ENCODE assay signal across 12 cellular contexts in the genomic region with DNA sequence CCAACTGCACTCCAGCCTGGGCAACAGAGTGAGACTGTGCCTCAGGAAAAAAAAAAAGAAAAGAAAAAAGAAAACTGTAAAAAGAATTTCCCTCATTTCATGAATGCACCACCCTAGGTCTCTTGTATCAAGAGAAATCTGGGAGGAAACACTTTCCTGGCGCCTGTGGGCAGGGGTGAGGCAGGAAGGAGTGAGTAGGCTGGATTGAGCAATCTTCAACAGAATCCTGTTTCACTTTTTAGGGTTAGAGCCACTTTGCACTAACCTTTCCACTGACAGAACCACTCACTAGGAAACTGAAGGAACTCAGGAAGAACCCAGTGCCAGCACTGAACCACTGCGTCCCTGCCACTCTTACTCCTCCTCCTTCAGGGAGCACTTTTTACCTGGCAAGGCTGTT.
DNase-seq lines count a peak whose midpoint lies in the region; ATAC-seq and TF ChIP-seq lines count a peak whose summit lies in the region.
"Had no signal": no experiment of that assay in that cellular context is flagged by ENCODE, and none has a peak within 500 bp of the region (broad histone marks: within the 10 kb centered on the region; RNA-seq: fewer than 3 reads in every experiment).

No MANE protein-coding gene starts in this region.

- no TSS peak for BruUV-seq in IMR-90 (replicated peaks; lab: Mats Ljungman, UMichigan)

- no peak overlapping the region for H3K4me2 ChIP-seq in IMR-90 (ENCODE audit: low read depth, low read length)

- dilution Hi-C loops in IMR-90 (cut with HindIII; ENCODE audit: low sequenced_read_pairs, unreplicated experiment), result no loop called here

- H3K9me3 ChIP-seq in IMR-90 (ENCODE audit: control insufficient read depth, insufficient read depth, low read length) (no peaks in the 10 kb centered on the region), RWPE2 (ENCODE audit: severe bottlenecking) (no peaks in the 10 kb centered on the region)
- H3K9me3 ChIP-seq: uterus had no signal

- H3K27me3 ChIP-seq in IMR-90 (ENCODE audit: control insufficient read depth, insufficient read depth, low read length), result no peaks in the 10 kb centered on the region
- H3K27me3 ChIP-seq in RWPE2 (ENCODE audit: insufficient read depth, poor library complexity, severe bottlenecking), result no peaks in the 10 kb centered on the region
- H3K27me3 ChIP-seq in foreskin keratinocyte, result no peaks in the 10 kb centered on the region
- H3K27me3 ChIP-seq: uterus had no signal

- H2AK5ac ChIP-seq in IMR-90 (ENCODE audit: low read depth, low read length), result no peak overlapping the region

- H3K36me3 ChIP-seq in IMR-90 (ENCODE audit: control insufficient read depth, insufficient read depth, low read length), result no peaks in the 10 kb centered on the region
- H3K36me3 ChIP-seq in RWPE2 (ENCODE audit: low read depth), result no peaks in the 10 kb centered on the region
- H3K36me3 ChIP-seq: uterus had no signal

- no peak overlapping the region for H2AK9ac ChIP-seq in IMR-90 (replicated peaks; ENCODE audit: low read depth, low read length, poor library complexity)

- ATAC-seq in IMR-90 (ENCODE audit: low read depth) (no peak), RWPE2 (ENCODE audit: low read depth) (peak; percentile 3; the same call in 2 of the 3 replicates), foreskin keratinocyte (no peak), HG02884 (IDR thresholded peaks at IDR 0.05; ENCODE audit: unreplicated experiment) (no peak), SK-N-SH treated with all-trans-retinoic acid at 6 μM for 48 hours (no peak)

- no peak for TF ChIP-seq RAD21 in IMR-90 (IDR thresholded peaks at IDR 0.05; ENCODE audit: low read length)

- no peaks in the 10 kb centered on the region for H3K79me1 ChIP-seq in IMR-90 (ENCODE audit: low read depth in 1 of 2, low read length in 2 of 2)

- H3K4me1 ChIP-seq in IMR-90 (ENCODE audit: control insufficient read depth, insufficient read depth, low read length) (peaks cover 8% of the 10 kb centered on the region), RWPE2 (ENCODE audit: insufficient read depth, poor library complexity, severe bottlenecking) (peaks cover 29% of the 10 kb centered on the region), foreskin keratinocyte (peaks cover 16% of the 10 kb centered on the region)
- H3K4me1 ChIP-seq: uterus had no signal

- WGBS in IMR-90 (ENCODE audit: extremely low coverage in 2 of 2, insufficient read length in 1 of 2), 2 experiments, result no CpG with 5 or more reads among the region's 2 CpGs

- no peak for TF ChIP-seq POLR2A in IMR-90 (IDR thresholded peaks at IDR 0.05; ENCODE audit: low read depth, low read length)

- H3K9ac ChIP-seq in IMR-90 (ENCODE audit: low read depth, low read length), result no peak overlapping the region

- no peak overlapping the region for H2AFZ ChIP-seq in IMR-90 (replicated peaks; ENCODE audit: low read length, poor library complexity)

- in situ Hi-C loops in IMR-90 (cut with MboI; ENCODE audit: low sequenced_read_pairs), result loop anchor here (25.0 kb wide), 1 partner anchor 343 kb away; no protein-coding TSS in a partner anchor

- no peak overlapping the region for H2BK5ac ChIP-seq in IMR-90 (ENCODE audit: low read depth, low read length, poor library complexity, severe bottlenecking)

- CTCF ChIA-PET in IMR-90 (lab: Yijun Ruan, JAX), result no interaction called here

- H2BK15ac ChIP-seq in IMR-90 (ENCODE audit: low read depth, low read length), result peak overlapping the region; percentile 17; the same call in 1 of the 3 replicates

- peak; percentile 39 for DNase-seq in IMR-90
- DNase-seq in RWPE2 (ENCODE audit: low spot score), result no peak
- DNase-seq in foreskin keratinocyte, result peak in 1 of 2 donors; percentile 53
- peak; percentile 56 for DNase-seq in stimulated activated CD8-positive, alpha-beta memory T cell treated with anti-CD3 and anti-CD28 coated beads, Interleukin-4, amount 100 ng/mL, for 48 hours
- DNase-seq in anterior cingulate cortex (lab: John Stamatoyannopoulos, UW), result no peak
- DNase-seq: DMS79; Kasumi-1; NCI-H524 treated with DMSO at 0.1 percent for 48 hours; stimulated activated CD4-positive, alpha-beta T cell treated with anti-CD3 and anti-CD28 coated beads, Interleukin-4, amount 100 ng/mL, for 4 hours had no signal

- 0 out of 2 replicates have a peak, but pooled peaks cover 4% of the 10 kb centered on the region for H3K9me1 ChIP-seq in IMR-90 (ENCODE audit: insufficient read depth, low read length)

- intact Hi-C loops in IMR-90 (cut with micrococcal nuclease), result no loop called here

- H3K14ac ChIP-seq in IMR-90 (replicated peaks; ENCODE audit: low read depth, low read length), result 0 out of 2 replicates have a peak overlapping the region, but pooled peaks have one; percentile 9

- no peak overlapping the region for H2BK20ac ChIP-seq in IMR-90 (ENCODE audit: low read depth, low read length)

- TF ChIP-seq CTCF in IMR-90 (conservative IDR thresholded peaks at IDR 0.05; ENCODE audit: low read depth, low read length), result no peak
- TF ChIP-seq CTCF in RWPE2 (IDR thresholded peaks at IDR 0.05; ENCODE audit: poor library complexity, severe bottlenecking), result no peak
- TF ChIP-seq CTCF in foreskin keratinocyte (conservative IDR thresholded peaks at IDR 0.05), result no peak

- no peak overlapping the region for H3K27ac ChIP-seq in IMR-90 (ENCODE audit: insufficient read depth, low read length)
- peak overlapping the region; percentile 84 for H3K27ac ChIP-seq in RWPE2 (ENCODE audit: poor library complexity, severe bottlenecking)
- peak overlapping the region; percentile 43 for H3K27ac ChIP-seq in foreskin keratinocyte
- H3K27ac ChIP-seq: uterus had no signal

- no peak overlapping the region for H3K18ac ChIP-seq in IMR-90 (ENCODE audit: low read depth, low read length)

- H4K91ac ChIP-seq in IMR-90 (ENCODE audit: insufficient read depth, low read depth, low read length), result peak overlapping the region; percentile 28; the same call in 1 of the 2 replicates

- H3K4me3 ChIP-seq in IMR-90 (ENCODE audit: insufficient read depth, low read depth, low read length), result no peak overlapping the region
- H3K4me3 ChIP-seq in RWPE2 (ENCODE audit: severe bottlenecking), result no peak overlapping the region
- H3K4me3 ChIP-seq: uterus had no signal

- H3K23ac ChIP-seq in IMR-90 (ENCODE audit: low read depth, low read length), result no peak overlapping the region

- no peak overlapping the region for H3K56ac ChIP-seq in IMR-90 (ENCODE audit: extremely low read depth, insufficient read depth, low read length)

- no peak overlapping the region for H3K4ac ChIP-seq in IMR-90 (ENCODE audit: low read depth, low read length)

- no peak overlapping the region for H4K8ac ChIP-seq in IMR-90 (ENCODE audit: low read depth in 2 of 2, low read length in 2 of 2)

- no peak overlapping the region for H4K5ac ChIP-seq in IMR-90 (ENCODE audit: low read depth, low read length)

- H4K20me1 ChIP-seq in IMR-90 (ENCODE audit: insufficient read depth, low read length), result no peaks in the 10 kb centered on the region

- POLR2A ChIA-PET in IMR-90 (lab: Charles Lee; ENCODE audit: unreplicated experiment), result no interaction called here

- H2BK120ac ChIP-seq in IMR-90 (ENCODE audit: low read depth, low read length), result no peak overlapping the region

TF ChIP-seq in IMR-90, 13 proteins besides CTCF, POLR2A, EP300 and RAD21:
- TF ChIP-seq CEBPB (IDR thresholded peaks at IDR 0.05; ENCODE audit: low read depth, low read length), result peak; percentile 86
- TF ChIP-seq BHLHE40 (IDR thresholded peaks at IDR 0.05; ENCODE audit: low read depth, low read length), result no peak

TF ChIP-seq in SK-N-SH treated with all-trans-retinoic acid at 6 μM for 48 hours, 23 proteins besides CTCF, POLR2A, EP300 and RAD21 (continues in another document):
- TF ChIP-seq TCF4 (CRISPR knock-in tag; IDR thresholded peaks at IDR 0.05; ENCODE audit: borderline replicate concordance) (no peak), SNAI2 (CRISPR knock-in tag; IDR thresholded peaks at IDR 0.05) (no peak), ZFP3 (CRISPR knock-in tag; IDR thresholded peaks at IDR 0.05) (no peak), ZNF8 (CRISPR knock-in tag; IDR thresholded peaks at IDR 0.05) (no peak), ZNF565 (CRISPR knock-in tag; conservative IDR thresholded peaks at IDR 0.05; ENCODE audit: low read depth) (no peak), ZC3H10 (CRISPR knock-in tag; IDR thresholded peaks at IDR 0.05) (no peak), TOX (CRISPR knock-in tag; IDR thresholded peaks at IDR 0.05; ENCODE audit: borderline replicate concordance) (no peak), PPARA (CRISPR knock-in tag; IDR thresholded peaks at IDR 0.05; ENCODE audit: borderline replicate concordance) (no peak)
- TF ChIP-seq, protein P1, sequence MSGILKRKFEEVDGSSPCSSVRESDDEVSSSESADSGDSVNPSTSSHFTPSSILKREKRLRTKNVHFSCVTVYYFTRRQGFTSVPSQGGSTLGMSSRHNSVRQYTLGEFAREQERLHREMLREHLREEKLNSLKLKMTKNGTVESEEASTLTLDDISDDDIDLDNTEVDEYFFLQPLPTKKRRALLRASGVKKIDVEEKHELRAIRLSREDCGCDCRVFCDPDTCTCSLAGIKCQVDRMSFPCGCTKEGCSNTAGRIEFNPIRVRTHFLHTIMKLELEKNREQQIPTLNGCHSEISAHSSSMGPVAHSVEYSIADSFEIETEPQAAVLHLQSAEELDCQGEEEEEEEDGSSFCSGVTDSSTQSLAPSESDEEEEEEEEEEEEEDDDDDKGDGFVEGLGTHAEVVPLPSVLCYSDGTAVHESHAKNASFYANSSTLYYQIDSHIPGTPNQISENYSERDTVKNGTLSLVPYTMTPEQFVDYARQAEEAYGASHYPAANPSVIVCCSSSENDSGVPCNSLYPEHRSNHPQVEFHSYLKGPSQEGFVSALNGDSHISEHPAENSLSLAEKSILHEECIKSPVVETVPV (CRISPR knock-in tag; IDR thresholded peaks at IDR 0.05), result no peak
- TF ChIP-seq, protein P2, sequence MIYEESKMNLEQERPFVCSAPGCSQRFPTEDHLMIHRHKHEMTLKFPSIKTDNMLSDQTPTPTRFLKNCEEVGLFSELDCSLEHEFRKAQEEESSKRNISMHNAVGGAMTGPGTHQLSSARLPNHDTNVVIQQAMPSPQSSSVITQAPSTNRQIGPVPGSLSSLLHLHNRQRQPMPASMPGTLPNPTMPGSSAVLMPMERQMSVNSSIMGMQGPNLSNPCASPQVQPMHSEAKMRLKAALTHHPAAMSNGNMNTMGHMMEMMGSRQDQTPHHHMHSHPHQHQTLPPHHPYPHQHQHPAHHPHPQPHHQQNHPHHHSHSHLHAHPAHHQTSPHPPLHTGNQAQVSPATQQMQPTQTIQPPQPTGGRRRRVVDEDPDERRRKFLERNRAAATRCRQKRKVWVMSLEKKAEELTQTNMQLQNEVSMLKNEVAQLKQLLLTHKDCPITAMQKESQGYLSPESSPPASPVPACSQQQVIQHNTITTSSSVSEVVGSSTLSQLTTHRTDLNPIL (CRISPR knock-in tag; IDR thresholded peaks at IDR 0.05; ENCODE audit: low read depth), result no peak

Comparison
In these comparisons a context has a peak if more than half of its experiments do, and no peak if none do; other contexts are left out.
1. DNase-seq: peak in IMR-90 (single experiment) and stimulated activated CD8-positive, alpha-beta memory T cell treated with anti-CD3 and anti-CD28 coated beads, Interleukin-4, amount 100 ng/mL, for 48 hours (single experiment); none in RWPE2 (single experiment) and anterior cingulate cortex (0 of 58).